In the genomic region with DNA sequence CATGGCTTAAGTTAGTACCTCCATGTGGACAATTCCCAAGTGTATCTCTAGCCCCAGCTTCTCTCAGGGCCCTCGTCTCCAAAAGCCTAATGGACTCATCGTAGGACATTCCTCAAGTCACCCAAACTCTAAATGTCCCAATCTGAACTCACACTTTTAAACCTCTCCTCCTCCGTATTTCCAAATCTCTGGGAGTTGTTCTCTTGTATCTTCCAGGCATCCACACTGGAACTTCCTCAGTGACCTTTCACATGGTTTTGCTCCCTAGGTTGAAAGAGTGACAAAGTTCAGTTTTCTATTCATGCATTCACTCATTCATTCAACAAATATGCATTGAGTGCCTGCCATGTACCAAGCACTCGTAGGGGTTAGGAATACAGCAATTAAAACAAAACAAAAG, we compare ENCODE assay signal across 23 cellular contexts.
"Had no signal": no experiment of that assay in that cellular context is flagged by ENCODE, and none has a peak within 500 bp of the region (broad histone marks: within the 10 kb centered on the region; RNA-seq: fewer than 3 reads in every experiment).

No MANE protein-coding gene starts in this region.

- H3K4me1 ChIP-seq: SJSA1 had no signal

- H3K36me3 ChIP-seq: MG63, SJSA1 had no signal

- H3K4me3 ChIP-seq: MG63, SJSA1, SK-N-MC had no signal

- H3K27me3 ChIP-seq: MG63, SJSA1 had no signal

- H3K9me3 ChIP-seq: MG63, SJSA1 had no signal

- DNase-seq: IMR-90, Karpas-422, KG1, MG63, NCI-H1092, NCI-H1105 treated with DMSO at 0.1 percent for 48 hours, NCI-H1417 treated with DMSO at 0.1 percent for 48 hours, NCI-H146, NCI-H187, NCI-H2029, NCI-H2081 treated with DMSO at 0.1 percent for 48 hours, NCI-H2171, NCI-H226, NCI-H446, NCI-H510A, NCI-H524 treated with DMSO at 0.1 percent for 48 hours, NCI-H69, NCI-H774, Right ventricle myocardium superior, RPMI8226, SIG-M5 had no signal

- H3K27ac ChIP-seq: SJSA1, SK-N-MC had no signal
